In the genomic region with DNA sequence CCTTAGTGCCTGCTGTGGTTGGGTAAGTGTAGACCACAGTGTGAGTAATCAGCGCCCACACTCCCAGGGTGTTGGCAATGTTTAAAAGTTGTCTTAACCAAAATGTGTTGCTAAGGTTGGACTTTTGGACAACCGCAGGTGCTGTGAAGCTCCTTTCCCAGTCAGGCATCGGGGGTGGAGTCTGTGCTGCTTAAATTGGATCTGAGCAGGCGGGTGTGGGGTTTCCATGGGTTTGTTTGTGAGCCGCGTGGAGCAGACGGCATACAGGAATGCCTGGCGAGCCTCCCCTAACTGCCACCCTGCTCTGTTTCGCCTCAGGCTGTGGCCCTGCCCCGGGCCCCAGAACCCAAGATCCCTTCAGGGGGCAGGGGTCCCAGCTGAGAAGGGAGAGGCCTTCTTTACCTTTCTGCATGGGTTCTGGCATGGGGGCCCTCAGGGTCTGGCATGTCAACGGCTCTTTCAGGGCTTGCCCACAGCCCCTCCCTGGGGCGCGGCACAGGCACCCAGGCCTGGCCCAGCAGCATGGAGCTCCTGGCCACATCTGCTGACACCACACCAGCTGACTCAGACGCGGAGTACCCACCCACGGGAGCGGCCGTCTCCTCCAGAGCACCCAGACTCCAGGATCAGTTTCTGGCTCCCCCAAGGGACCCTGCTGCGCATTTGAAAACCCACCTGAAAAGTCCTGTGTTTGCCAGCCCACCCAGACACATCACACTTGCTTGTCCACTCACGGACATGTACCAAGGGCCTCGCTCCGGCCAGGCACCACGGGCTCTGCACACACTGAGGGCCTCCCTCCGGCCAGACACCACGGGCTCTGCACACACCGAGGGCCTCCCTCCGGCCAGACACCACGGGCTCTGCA, we compare ENCODE assay signal across 10 cellular contexts. TPM values are rescaled to one million over a fixed set of nuclear protein-coding genes. Genes with fewer than 3 reads are reported as not detected.
DNase-seq lines count a peak whose midpoint lies in the region; ATAC-seq and TF ChIP-seq lines count a peak whose summit lies in the region.
"Had no signal": no experiment of that assay in that cellular context is flagged by ENCODE, and none has a peak within 500 bp of the region (broad histone marks: within the 10 kb centered on the region; RNA-seq: fewer than 3 reads in every experiment).

No MANE protein-coding gene starts in this region.

- H3K4me1 Mint-ChIP-seq in T-cell = peaks cover 0 to 18% (median 8%) of the 10 kb centered on the region in 3 donors
- H3K4me1 Mint-ChIP-seq in progenitor cell of endocrine pancreas (ENCODE audit: low read depth) = peaks cover 12% of the 10 kb centered on the region

- H3K9me3 Mint-ChIP-seq in T-cell = peaks cover 2 to 22% (median 9%) of the 10 kb centered on the region in 3 donors
- peaks cover 25% of the 10 kb centered on the region for H3K9me3 Mint-ChIP-seq in progenitor cell of endocrine pancreas (ENCODE audit: low read depth)

- H3K36me3 Mint-ChIP-seq in T-cell (peaks cover 17% of the 10 kb centered on the region), progenitor cell of endocrine pancreas (ENCODE audit: insufficient read depth) (peaks cover 5% of the 10 kb centered on the region)

- peak; percentile 50 for DNase-seq in H7
- peak in 27 of 34 experiments; percentile 34 to 77 (median 52) for DNase-seq in T-cell
- no peak for DNase-seq in left cardiac atrium
- peak; percentile 75 for DNase-seq in spleen
- no peak for DNase-seq in DMS153 (lab: John Stamatoyannopoulos, UW)
- DNase-seq in progenitor cell of endocrine pancreas (ENCODE audit: low spot score, unreplicated experiment) = no peak
- DNase-seq: NCI-H187 had no signal

- H3K27me3 ChIP-seq in H7 (ENCODE audit: control insufficient read depth, insufficient read depth, low read length) = peaks cover 12% of the 10 kb centered on the region
- H3K27me3 ChIP-seq in spleen (replicated peaks in 1 of 7) = peaks cover 0 to 16% (median 5%) of the 10 kb centered on the region in 7 donors
- H3K27me3 ChIP-seq: pancreas had no signal

- H3K27me3 Mint-ChIP-seq in T-cell (peaks cover 0 to 10% of the 10 kb centered on the region in 2 donors), progenitor cell of endocrine pancreas (peaks cover 33% of the 10 kb centered on the region)

- TF ChIP-seq POLR2A in spleen (IDR thresholded peaks at IDR 0.05) = no peak

- no peak overlapping the region for H3K4me3 Mint-ChIP-seq in T-cell
- H3K4me3 Mint-ChIP-seq in progenitor cell of endocrine pancreas (ENCODE audit: low read depth) = no peak overlapping the region

- H3K27ac Mint-ChIP-seq in T-cell = no peak overlapping the region
- no peak overlapping the region for H3K27ac Mint-ChIP-seq in progenitor cell of endocrine pancreas

- intact Hi-C loops in left cardiac atrium (cut with DNase I) (no loop called here), spleen (cut with DNase I; ENCODE audit: low total_unique reads) (no loop called here)

- peaks cover under 1 to 42% (median 16%) of the 10 kb centered on the region in 6 donors for H3K4me1 ChIP-seq in spleen

- ATAC-seq in T-cell (replicated peaks in 1 of 4) (peak in 3 of 4 experiments; percentile 26 to 66 (median 43)), left cardiac atrium (peak; percentile 51 to 54), GM19035 (IDR thresholded peaks at IDR 0.05; ENCODE audit: unreplicated experiment) (no peak), GM21423 (IDR thresholded peaks at IDR 0.05; ENCODE audit: unreplicated experiment) (no peak)

- CTCF ChIA-PET in T-cell (lab: Charles Lee) = no interaction called here

- H3K9me3 ChIP-seq in spleen = peaks cover 0 to 26% (median 13%) of the 10 kb centered on the region in 8 donors
- H3K9me3 ChIP-seq: pancreas had no signal

- TF ChIP-seq CTCF in spleen (IDR thresholded peaks at IDR 0.05 in 8 of 11, conservative IDR thresholded peaks at IDR 0.05 in 3 of 11) (no peak), progenitor cell of endocrine pancreas (IDR thresholded peaks at IDR 0.05; ENCODE audit: unreplicated experiment) (no peak)

- WGBS in spleen, 5 donors = 73 to 88% (median 85%) methylated on average over 14 to 28 of the region's 28 CpGs

- H3K36me3 ChIP-seq in H7 (replicated peaks; ENCODE audit: control insufficient read depth, insufficient read depth, low read length) = no peaks in the 10 kb centered on the region
- peaks cover 0 to 3% (median 0%) of the 10 kb centered on the region in 6 donors for H3K36me3 ChIP-seq in spleen
- H3K36me3 ChIP-seq: pancreas had no signal

- H3K4me3 ChIP-seq in H7 (ENCODE audit: insufficient read depth, low read depth, low read length) (no peak overlapping the region), spleen (no peak overlapping the region)
- H3K4me3 ChIP-seq: pancreas had no signal

- peak overlapping the region in 1 of 8 donors; percentile 40 for H3K27ac ChIP-seq in spleen
- H3K27ac ChIP-seq: pancreas had no signal

- POLR2A ChIA-PET in T-cell (lab: Charles Lee) = interaction anchor here in 1 of 2 donors (0.5 to 0.6 kb wide), 2 partner anchors 22 to 25 kb away, joined by 3 to 6 read pairs; no protein-coding TSS in a partner anchor

RNA-seq across cellular contexts. Expression of gene SPON2, which starts 5.1 kb away (rescaled TPM):
- total RNA-seq in H7 (2014; rRNA removed; shearing (Covaris generic)) = 0.62 and 2.5 TPM in 2 replicates
- total RNA-seq in T-cell (10 to 100 TPM; 13.6 to 39.8 (median 18.9) TPM), left cardiac atrium (10 to 100 TPM; 14.0 to 33.0 TPM), spleen (10 to 100 TPM; 15.5 to 51.3 (median 43.7) TPM), progenitor cell of endocrine pancreas (1.9 and 2.2 TPM in 2 replicates)
- 10 to 100 TPM in 2 of 3 donors, 1 to 10 TPM in 1; 8.3 to 29.8 (median 11.7) TPM for polyA plus RNA-seq in spleen

Comparison
In these comparisons a context has a peak if more than half of its experiments do, and no peak if none do; other contexts are left out.
1. DNase-seq: peak in H7 (single experiment), T-cell (27 of 34) and spleen (single experiment); none in left cardiac atrium (single experiment), DMS153 (single experiment) and progenitor cell of endocrine pancreas (single experiment).
2. ATAC-seq: peak in T-cell (3 of 4) and left cardiac atrium (2 of 2); none in GM19035 (single experiment) and GM21423 (single experiment).